31 cellular contexts compared by ENCODE assay signal in genomic region chr1:233671286-233671685, GRCh38.
"Had no signal": no experiment of that assay in that cellular context is flagged by ENCODE, and none has a peak within 500 bp of the region (broad histone marks: within the 10 kb centered on the region; RNA-seq: fewer than 3 reads in every experiment).

No MANE protein-coding gene starts in this region.

- H3K36me3 ChIP-seq: adrenal gland, ascending aorta, left ventricle myocardium inferior, ovary, prostate gland, transverse colon, uterus had no signal

- H3K4me1 ChIP-seq: adrenal gland, ascending aorta, prostate gland had no signal

- ATAC-seq: esophagus mucosa; stimulated activated naive B cell treated with anti-CD40 and anti-IgM and Interleukin-4, amounts not matched to agents 10 μg/mL and 1 μg/mL and 100 μg/mL, for 72 hours had no signal

- H3K4me3 ChIP-seq: adrenal gland, ascending aorta, left ventricle myocardium inferior, lung, ovary, prostate gland, stomach, testis, transverse colon, uterus had no signal

- H3K4me3 Mint-ChIP-seq: activated naive CD4-positive, alpha-beta T cell treated with anti-CD3 and anti-CD28 coated beads for 36 hours; activated naive CD8-positive, alpha-beta T cell treated with anti-CD3 and anti-CD28 coated beads for 36 hours; activated T-helper 1 cell treated with anti-CD3 and anti-CD28 coated beads, Interleukin-12 subunit alpha, Interleukin-12 subunit beta, Interleukin-2, Interleukin-4 antibody, amounts not matched to agents 30 ng/mL and 10 ng/mL and 1 ng/mL, durations not matched to agents 14 hours and 24 hours and 36 hours; brain; endodermal cell; naive B cell; nephron progenitor cell; stimulated activated naive B cell treated with anti-CD40 and anti-IgM and Interleukin-4, amounts not matched to agents 10 μg/mL and 1 μg/mL and 100 μg/mL, for 72 hours; T-helper 1 cell treated with Interleukin-12 subunit alpha and Interleukin-12 subunit beta and Interleukin-4 antibody, amounts not matched to agents 30 μg/mL and 1 μg/mL, for 36 hours had no signal

- H3K27ac Mint-ChIP-seq: activated naive CD4-positive, alpha-beta T cell treated with anti-CD3 and anti-CD28 coated beads for 36 hours; activated naive CD8-positive, alpha-beta T cell treated with anti-CD3 and anti-CD28 coated beads for 36 hours; activated T-helper 1 cell treated with anti-CD3 and anti-CD28 coated beads, Interleukin-12 subunit alpha, Interleukin-12 subunit beta, Interleukin-2, Interleukin-4 antibody, amounts not matched to agents 30 ng/mL and 10 ng/mL and 1 ng/mL, durations not matched to agents 14 hours and 24 hours and 36 hours; brain; endodermal cell; naive B cell; nephron progenitor cell; stimulated activated naive B cell treated with anti-CD40 and anti-IgM and Interleukin-4, amounts not matched to agents 10 μg/mL and 1 μg/mL and 100 μg/mL, for 72 hours; T-helper 1 cell treated with Interleukin-12 subunit alpha and Interleukin-12 subunit beta and Interleukin-4 antibody, amounts not matched to agents 30 μg/mL and 1 μg/mL, for 36 hours had no signal

- DNase-seq: activated CD4-positive, alpha-beta T cell treated with anti-CD3 and anti-CD28 coated beads for 48 hours; activated CD4-positive, alpha-beta T cell treated with anti-CD3 and anti-CD28 coated beads, Interleukin-2, amount 50 U/mL, for 48 hours; activated CD8-positive, alpha-beta memory T cell treated with anti-CD3 and anti-CD28 coated beads for 24 hours; activated effector memory CD4-positive, alpha-beta T cell treated with anti-CD3 and anti-CD28 coated beads, Interleukin-2, amount 50 U/mL, for 16 hours; activated naive CD4-positive, alpha-beta T cell treated with anti-CD3 and anti-CD28 coated beads for 36 hours; activated naive CD8-positive, alpha-beta T cell treated with anti-CD3 and anti-CD28 coated beads for 36 hours; adrenal gland; central memory CD4-positive, alpha-beta T cell; endodermal cell; foreskin fibroblast; left ventricle myocardium inferior; naive B cell; nephron progenitor cell; ovary; stimulated activated CD4-positive, alpha-beta T cell treated with anti-CD3 and anti-CD28 coated beads, Interleukin-15, amount 100 ng/mL, for 24 hours; stimulated activated CD4-positive, alpha-beta T cell treated with anti-CD3 and anti-CD28 coated beads, Interleukin-2, amount 100 ng/mL, for 24 hours; stimulated activated naive B cell treated with anti-CD40 and anti-IgM and Interleukin-4, amounts not matched to agents 10 μg/mL and 1 μg/mL and 100 μg/mL, for 72 hours; stomach; T-helper 9 cell; testis; transverse colon; uterus had no signal

- H3K9me3 Mint-ChIP-seq: activated naive CD4-positive, alpha-beta T cell treated with anti-CD3 and anti-CD28 coated beads for 36 hours; activated naive CD8-positive, alpha-beta T cell treated with anti-CD3 and anti-CD28 coated beads for 36 hours; activated T-helper 1 cell treated with anti-CD3 and anti-CD28 coated beads, Interleukin-12 subunit alpha, Interleukin-12 subunit beta, Interleukin-2, Interleukin-4 antibody, amounts not matched to agents 30 ng/mL and 10 ng/mL and 1 ng/mL, durations not matched to agents 14 hours and 24 hours and 36 hours; T-helper 1 cell treated with Interleukin-12 subunit alpha and Interleukin-12 subunit beta and Interleukin-4 antibody, amounts not matched to agents 30 μg/mL and 1 μg/mL, for 36 hours had no signal

- H3K27ac ChIP-seq: adrenal gland, ascending aorta, left ventricle myocardium inferior, ovary, prostate gland, testis, transverse colon, uterus, VCaP had no signal

- H3K9me3 ChIP-seq: adrenal gland, ascending aorta, ovary, prostate gland, stomach, testis, transverse colon, uterus had no signal

- H3K27me3 ChIP-seq: adrenal gland, ascending aorta, ovary, stomach, testis, transverse colon, uterus had no signal

- FAIRE-seq: islet of Langerhans had no signal

- H3K4me1 Mint-ChIP-seq: activated naive CD8-positive, alpha-beta T cell treated with anti-CD3 and anti-CD28 coated beads for 36 hours; brain; naive B cell; nephron progenitor cell had no signal

- H3K36me3 Mint-ChIP-seq: activated naive CD8-positive, alpha-beta T cell treated with anti-CD3 and anti-CD28 coated beads for 36 hours; brain; naive B cell; stimulated activated naive B cell treated with anti-CD40 and anti-IgM and Interleukin-4, amounts not matched to agents 10 μg/mL and 1 μg/mL and 100 μg/mL, for 72 hours had no signal
